Comparison of ENCODE assay signal across 11 cellular contexts in genomic region chr13:97328222-97328790, GRCh38.
DNase-seq lines count a peak whose midpoint lies in the region; ATAC-seq, FAIRE-seq and TF ChIP-seq lines count a peak whose summit lies in the region.
"Had no signal": no experiment of that assay in that cellular context is flagged by ENCODE, and none has a peak within 500 bp of the region (broad histone marks: within the 10 kb centered on the region; RNA-seq: fewer than 3 reads in every experiment).

No MANE protein-coding gene starts in this region.

- BruUV-seq in OCI-LY7 (replicated peaks; lab: Mats Ljungman, UMichigan) = no TSS peak

- no peaks in the 10 kb centered on the region for H3K79me2 ChIP-seq in OCI-LY7 (ENCODE audit: insufficient read depth, low read depth, low read length)

- no peaks in the 10 kb centered on the region for H4K20me1 ChIP-seq in OCI-LY7 (ENCODE audit: insufficient read depth, low read length)

- peak; percentile 48 for DNase-seq in H54 (ENCODE audit: insufficient read length, low spot score)
- DNase-seq in astrocyte of the hippocampus (ENCODE audit: low read depth, low spot score) = peak; percentile 87
- DNase-seq in left ventricle myocardium superior = peak; percentile 50
- peak; percentile 77 for DNase-seq in retinal pigment epithelial cell (ENCODE audit: low read depth)
- no peak for DNase-seq in SK-N-DZ (ENCODE audit: low spot score)
- no peak for DNase-seq in OCI-LY7 (ENCODE audit: low spot score)
- DNase-seq: activated naive CD4-positive, alpha-beta T cell treated with Interleukin-2 at 50 U/mL for 16 hours; SHP77 had no signal

- peak; percentile 56 for ATAC-seq in left ventricle myocardium superior
- no peak for ATAC-seq in GM19397 (IDR thresholded peaks at IDR 0.05; ENCODE audit: unreplicated experiment)
- ATAC-seq in GM18873 (IDR thresholded peaks at IDR 0.05; ENCODE audit: low FRiP score, unreplicated experiment) = no peak

- no peak overlapping the region for H2AFZ ChIP-seq in OCI-LY7 (ENCODE audit: low read length)

- CTCF ChIA-PET in OCI-LY7 (lab: Charles Lee; ENCODE audit: unreplicated experiment) = no interaction called here

- no peak for TF ChIP-seq POLR2A in H54 (IDR thresholded peaks at IDR 0.05; ENCODE audit: low read depth, low read length)

- H3K4me1 ChIP-seq in OCI-LY7 (ENCODE audit: insufficient read depth, low read length, poor library complexity, severe bottlenecking) = no peaks in the 10 kb centered on the region

- TF ChIP-seq CTCF in retinal pigment epithelial cell (conservative IDR thresholded peaks at IDR 0.05; ENCODE audit: low read depth, low read length) (no peak), OCI-LY7 (conservative IDR thresholded peaks at IDR 0.05; ENCODE audit: low read length) (no peak)

- H3K9me3 ChIP-seq in OCI-LY7 (ENCODE audit: low read length) = no peaks in the 10 kb centered on the region

- no peak overlapping the region for H3K4me3 ChIP-seq in retinal pigment epithelial cell (ENCODE audit: low read length)
- no peak overlapping the region for H3K4me3 ChIP-seq in OCI-LY7 (ENCODE audit: low read depth, low read length, poor library complexity, severe bottlenecking)
- H3K4me3 ChIP-seq: K562 had no signal

- intact Hi-C loops in left ventricle myocardium superior (cut with micrococcal nuclease) (no loop called here), OCI-LY7 (cut with micrococcal nuclease; ENCODE audit: unreplicated experiment) (no loop called here)

- no peak overlapping the region for H3K27ac ChIP-seq in OCI-LY7 (ENCODE audit: low read depth, low read length, poor library complexity, severe bottlenecking)

- no peak overlapping the region for H3K4me2 ChIP-seq in OCI-LY7 (ENCODE audit: low read length)

- no peaks in the 10 kb centered on the region for H3K9me2 ChIP-seq in OCI-LY7 (ENCODE audit: insufficient read depth, low read length)

- POLR2A ChIA-PET in OCI-LY7 (lab: Charles Lee) = no interaction called here

- H3K36me3 ChIP-seq in OCI-LY7 (ENCODE audit: insufficient read depth, low read length) = no peaks in the 10 kb centered on the region

- FAIRE-seq in H54 (lab: Jason Lieb, UNC) = peak; percentile 43

Comparison
In these comparisons a context has a peak if more than half of its experiments do, and no peak if none do; other contexts are left out.
1. DNase-seq: peak in H54 (single experiment), astrocyte of the hippocampus (single experiment), left ventricle myocardium superior (single experiment) and retinal pigment epithelial cell (single experiment); none in SK-N-DZ (single experiment) and OCI-LY7 (single experiment).